ENCODE assay signal across 13 cellular contexts in genomic region chr15:42345502-42345901, GRCh38. TPM values are rescaled to one million over a fixed set of nuclear protein-coding genes. Genes with fewer than 3 reads are reported as not detected.
DNase-seq lines count a peak whose midpoint lies in the region; ATAC-seq and TF ChIP-seq lines count a peak whose summit lies in the region.
"Had no signal": no experiment of that assay in that cellular context is flagged by ENCODE, and none has a peak within 500 bp of the region (broad histone marks: within the 10 kb centered on the region; RNA-seq: fewer than 3 reads in every experiment).

No MANE protein-coding gene starts in this region.

- no peak overlapping the region for H3K56ac ChIP-seq in IMR-90 (ENCODE audit: extremely low read depth, insufficient read depth, low read length)

- H3K9me3 Mint-ChIP-seq in activated naive CD4-positive, alpha-beta T cell treated with anti-CD3 and anti-CD28 coated beads, Interleukin-2, amount 10 ng/mL, durations not matched to agents 7 days and 5 days = no peaks in the 10 kb centered on the region
- H3K9me3 Mint-ChIP-seq: CD4-positive, CD25-positive, alpha-beta regulatory T cell; GM23338 had no signal

- no peaks in the 10 kb centered on the region for H3K79me2 ChIP-seq in ACC112 (ENCODE audit: control insufficient read depth, insufficient read depth, low read length, unreplicated experiment)

- 0 out of 2 replicates have a peak, but pooled peaks cover 4% of the 10 kb centered on the region for H3K36me3 ChIP-seq in ACC112 (ENCODE audit: insufficient read depth, low read length)
- no peaks in the 10 kb centered on the region for H3K36me3 ChIP-seq in IMR-90 (ENCODE audit: control insufficient read depth, insufficient read depth, low read length)
- peaks cover 0 to 35% of the 10 kb centered on the region in 2 donors for H3K36me3 ChIP-seq in gastrocnemius medialis
- H3K36me3 ChIP-seq in aorta (ENCODE audit: control insufficient read depth in 1 of 2, insufficient read depth in 2 of 2, low read length in 1 of 2) = peaks cover 5% of the 10 kb centered on the region in 2 donors

- no peak overlapping the region for H4K8ac ChIP-seq in IMR-90 (ENCODE audit: low read depth in 2 of 2, low read length in 2 of 2)

- no peak overlapping the region for H3K4ac ChIP-seq in IMR-90 (ENCODE audit: low read depth, low read length)

- H3K4me3 ChIP-seq in ACC112 (ENCODE audit: low read depth, low read length) = peak overlapping the region; percentile 19; the same call in 1 of the 2 replicates
- H3K4me3 ChIP-seq in IMR-90 (ENCODE audit: insufficient read depth, low read depth, low read length) = no peak overlapping the region
- H3K4me3 ChIP-seq in gastrocnemius medialis = no peak overlapping the region
- H3K4me3 ChIP-seq in aorta (ENCODE audit: low read length in 2 of 2) = no peak overlapping the region
- H3K4me3 ChIP-seq: GM23338 had no signal

- no peak for TF ChIP-seq RAD21 in IMR-90 (IDR thresholded peaks at IDR 0.05; ENCODE audit: low read length)

- no peak for TF ChIP-seq CTCF in IMR-90 (conservative IDR thresholded peaks at IDR 0.05; ENCODE audit: low read depth, low read length)
- TF ChIP-seq CTCF in gastrocnemius medialis (IDR thresholded peaks at IDR 0.05 in 4 of 5, conservative IDR thresholded peaks at IDR 0.05 in 1 of 5) = no peak

- in situ Hi-C loops in IMR-90 (cut with MboI; ENCODE audit: low sequenced_read_pairs) = no loop called here
- in situ Hi-C loops in gastrocnemius medialis (cut with MboI; ENCODE audit: low sequenced_read_pairs in 4 of 4) = no loop called here

- H3K9me3 ChIP-seq in IMR-90 (ENCODE audit: control insufficient read depth, insufficient read depth, low read length) = no peaks in the 10 kb centered on the region
- no peaks in the 10 kb centered on the region for H3K9me3 ChIP-seq in gastrocnemius medialis
- no peaks in the 10 kb centered on the region for H3K9me3 ChIP-seq in aorta (ENCODE audit: control insufficient read depth, low read length)

- no peak overlapping the region for H2AK5ac ChIP-seq in IMR-90 (ENCODE audit: low read depth, low read length)

- H4K20me1 ChIP-seq in IMR-90 (ENCODE audit: insufficient read depth, low read length) = no peaks in the 10 kb centered on the region

- H3K4me3 Mint-ChIP-seq in activated naive CD4-positive, alpha-beta T cell treated with anti-CD3 and anti-CD28 coated beads, Interleukin-2, amount 10 ng/mL, durations not matched to agents 7 days and 5 days = no peak overlapping the region
- H3K4me3 Mint-ChIP-seq: CD4-positive, CD25-positive, alpha-beta regulatory T cell; GM23338 had no signal

- no peak overlapping the region for H4K91ac ChIP-seq in IMR-90 (ENCODE audit: insufficient read depth, low read depth, low read length)

- ATAC-seq in IMR-90 (ENCODE audit: low read depth) = no peak
- no peak for ATAC-seq in gastrocnemius medialis
- ATAC-seq in GM21367 (IDR thresholded peaks at IDR 0.05; ENCODE audit: unreplicated experiment) = no peak
- no peak for ATAC-seq in aorta (ENCODE audit: low FRiP score)
- ATAC-seq: GM23338 had no signal

- POLR2A ChIA-PET in IMR-90 (lab: Charles Lee; ENCODE audit: unreplicated experiment) = no interaction called here

- H3K4me1 ChIP-seq in ACC112 (ENCODE audit: control insufficient read depth, insufficient read depth, low read length, unreplicated experiment) (peaks cover 50% of the 10 kb centered on the region), IMR-90 (ENCODE audit: control insufficient read depth, insufficient read depth, low read length) (peaks cover 11% of the 10 kb centered on the region), gastrocnemius medialis (peaks cover 32 to 39% of the 10 kb centered on the region in 2 donors), aorta (ENCODE audit: control insufficient read depth in 1 of 2, insufficient read depth in 2 of 2, low read length in 2 of 2) (no peaks in the 10 kb centered on the region)

- no TSS peak for BruUV-seq in IMR-90 (replicated peaks; lab: Mats Ljungman, UMichigan)

- CTCF ChIA-PET in IMR-90 (lab: Yijun Ruan, JAX) = no interaction called here
- CTCF ChIA-PET in activated naive CD4-positive, alpha-beta T cell treated with anti-CD3 and anti-CD28 coated beads, Interleukin-2, amount 10 ng/mL, durations not matched to agents 7 days and 5 days (lab: Charles Lee) = no interaction called here

- H3K4me1 Mint-ChIP-seq in activated naive CD4-positive, alpha-beta T cell treated with anti-CD3 and anti-CD28 coated beads, Interleukin-2, amount 10 ng/mL, durations not matched to agents 7 days and 5 days = peaks cover 10% of the 10 kb centered on the region
- H3K4me1 Mint-ChIP-seq: CD4-positive, CD25-positive, alpha-beta regulatory T cell; GM23338 had no signal

- no peak overlapping the region for H2BK20ac ChIP-seq in IMR-90 (ENCODE audit: low read depth, low read length)

- no peak overlapping the region for H3K18ac ChIP-seq in IMR-90 (ENCODE audit: low read depth, low read length)

- H3K9ac ChIP-seq in IMR-90 (ENCODE audit: low read depth, low read length) = no peak overlapping the region

- H3K36me3 Mint-ChIP-seq in activated naive CD4-positive, alpha-beta T cell treated with anti-CD3 and anti-CD28 coated beads, Interleukin-2, amount 10 ng/mL, durations not matched to agents 7 days and 5 days = peaks cover 23% of the 10 kb centered on the region

- H3K27ac ChIP-seq in ACC112 (ENCODE audit: low read depth, low read length) (peak overlapping the region; percentile 98), IMR-90 (ENCODE audit: insufficient read depth, low read length) (no peak overlapping the region), epithelial cell of prostate (peak overlapping the region; percentile 66), gastrocnemius medialis (peak overlapping the region; percentile 85 to 92 (median 88)), aorta (ENCODE audit: low read depth in 1 of 2, low read length in 2 of 2) (no peak overlapping the region)

- H3K9me1 ChIP-seq in IMR-90 (ENCODE audit: insufficient read depth, low read length) = peaks cover 11% of the 10 kb centered on the region

- 89% methylated on average over 1 of the region's 3 CpGs; no CpG with 5 or more reads in 1 of the 2 experiments for WGBS in IMR-90 (ENCODE audit: extremely low coverage in 2 of 2, insufficient read length in 1 of 2), 2 experiments
- 87 to 90% methylated on average over 3 of the region's 3 CpGs for WGBS in aorta, 2 donors

- dilution Hi-C loops in IMR-90 (cut with HindIII; ENCODE audit: low sequenced_read_pairs, unreplicated experiment) = no loop called here

- H2AK9ac ChIP-seq in IMR-90 (replicated peaks; ENCODE audit: low read depth, low read length, poor library complexity) = no peak overlapping the region

- no peak overlapping the region for H2BK15ac ChIP-seq in IMR-90 (ENCODE audit: low read depth, low read length)

- H2AFZ ChIP-seq in ACC112 (ENCODE audit: low read length, unreplicated experiment) (no peak overlapping the region), IMR-90 (replicated peaks; ENCODE audit: low read length, poor library complexity) (no peak overlapping the region)
- H2AFZ ChIP-seq: GM23338 had no signal

- no peak overlapping the region for H3K27ac Mint-ChIP-seq in activated naive CD4-positive, alpha-beta T cell treated with anti-CD3 and anti-CD28 coated beads, Interleukin-2, amount 10 ng/mL, durations not matched to agents 7 days and 5 days
- H3K27ac Mint-ChIP-seq: CD4-positive, CD25-positive, alpha-beta regulatory T cell; GM23338 had no signal

- no peak overlapping the region; the same call in 1 of the 2 replicates for H3K4me2 ChIP-seq in IMR-90 (ENCODE audit: low read depth, low read length)
- H3K4me2 ChIP-seq: GM23338 had no signal

- H3K27me3 ChIP-seq in ACC112 (ENCODE audit: insufficient read depth, low read length) (no peaks in the 10 kb centered on the region), IMR-90 (ENCODE audit: control insufficient read depth, insufficient read depth, low read length) (no peaks in the 10 kb centered on the region), gastrocnemius medialis (no peaks in the 10 kb centered on the region), aorta (ENCODE audit: control insufficient read depth in 1 of 2, insufficient read depth in 2 of 2, low read length in 1 of 2) (no peaks in the 10 kb centered on the region)

- H4K5ac ChIP-seq in IMR-90 (ENCODE audit: low read depth, low read length) = no peak overlapping the region

- no peak for TF ChIP-seq POLR2A in IMR-90 (IDR thresholded peaks at IDR 0.05; ENCODE audit: low read depth, low read length)
- no peak for TF ChIP-seq POLR2A in gastrocnemius medialis (IDR thresholded peaks at IDR 0.05)

- intact Hi-C loops in IMR-90 (cut with micrococcal nuclease) = no loop called here
- intact Hi-C loops in gastrocnemius medialis (cut with DNase I; ENCODE audit: low total_unique reads) = no loop called here
- intact Hi-C loops in aorta (cut with DNase I) = no loop called here

- H3K14ac ChIP-seq in IMR-90 (replicated peaks; ENCODE audit: low read depth, low read length) = no peak overlapping the region

- DNase-seq in IMR-90 (no peak), epithelial cell of prostate (ENCODE audit: low read depth, low spot score) (no peak), gastrocnemius medialis (no peak), aorta (no peak)
- DNase-seq in activated naive CD4-positive, alpha-beta T cell treated with anti-CD3 and anti-CD28 coated beads, Interleukin-2, amount 10 ng/mL, durations not matched to agents 7 days and 5 days = no peak
- DNase-seq: DMS53, GF-D8, H7 had no signal

- H3K27me3 Mint-ChIP-seq in activated naive CD4-positive, alpha-beta T cell treated with anti-CD3 and anti-CD28 coated beads, Interleukin-2, amount 10 ng/mL, durations not matched to agents 7 days and 5 days = no peaks in the 10 kb centered on the region
- H3K27me3 Mint-ChIP-seq: CD4-positive, CD25-positive, alpha-beta regulatory T cell had no signal

- H3K23ac ChIP-seq in IMR-90 (ENCODE audit: low read depth, low read length) = no peak overlapping the region

- H2BK5ac ChIP-seq in IMR-90 (ENCODE audit: low read depth, low read length, poor library complexity, severe bottlenecking) = no peak overlapping the region

- H2BK120ac ChIP-seq in IMR-90 (ENCODE audit: low read depth, low read length) = no peak overlapping the region

- H3K79me1 ChIP-seq in IMR-90 (ENCODE audit: low read depth in 1 of 2, low read length in 2 of 2) = 0 out of 4 replicates have a peak, but pooled peaks cover 0 to 5% of the 10 kb centered on the region in 2 experiments

RNA-seq across cellular contexts. Expression of gene CAPN3, which starts 13.8 kb away (rescaled TPM):
- total RNA-seq in IMR-90 (2012; rRNA removed) = under 0.01 and 1.4 TPM in 2 replicates
- polyA plus RNA-seq in IMR-90 (2012; rRNA removed) = 1.0 and 1.1 TPM in 2 replicates
- polyA plus RNA-seq in IMR-90 (2012; cell fraction: cytosol; rRNA removed) = 0.70 and 1.9 TPM in 2 replicates
- polyA plus RNA-seq in IMR-90 (2012; cell fraction: nucleus; rRNA removed; ENCODE audit: low replicate concordance) = 6.2 and 19.3 TPM in 2 replicates
- 100 to 1,000 TPM in 3 of 4 donors, 10 to 100 TPM in 1; 96.8 to 263 (median 163) TPM for total RNA-seq in gastrocnemius medialis
- 10 to 100 TPM; 15.4 to 22.6 TPM for total RNA-seq in aorta
- polyA plus RNA-seq in aorta = 100 to 1,000 TPM in 1 of 2 donors, 1 to 10 TPM in 1; 3.3 to 101 TPM
- total RNA-seq: H7, HT-29 had no signal

Comparison
In these comparisons a context has a peak if more than half of its experiments do, and no peak if none do; other contexts are left out.
1. H3K27ac ChIP-seq: peak in ACC112 (single experiment), epithelial cell of prostate (single experiment) and gastrocnemius medialis (4 of 4); none in IMR-90 (single experiment) and aorta (0 of 2).
2. RNA of gene CAPN3, which starts 13.8 kb away (total RNA-seq): 96.8 to 263 TPM in gastrocnemius medialis; 15.4 to 22.6 TPM in aorta and under 0.01 to 1.4 TPM in IMR-90; every median in the first group is over 4 times any median in the second.